ENCODE assay signal across 8 cellular contexts in the genomic region with DNA sequence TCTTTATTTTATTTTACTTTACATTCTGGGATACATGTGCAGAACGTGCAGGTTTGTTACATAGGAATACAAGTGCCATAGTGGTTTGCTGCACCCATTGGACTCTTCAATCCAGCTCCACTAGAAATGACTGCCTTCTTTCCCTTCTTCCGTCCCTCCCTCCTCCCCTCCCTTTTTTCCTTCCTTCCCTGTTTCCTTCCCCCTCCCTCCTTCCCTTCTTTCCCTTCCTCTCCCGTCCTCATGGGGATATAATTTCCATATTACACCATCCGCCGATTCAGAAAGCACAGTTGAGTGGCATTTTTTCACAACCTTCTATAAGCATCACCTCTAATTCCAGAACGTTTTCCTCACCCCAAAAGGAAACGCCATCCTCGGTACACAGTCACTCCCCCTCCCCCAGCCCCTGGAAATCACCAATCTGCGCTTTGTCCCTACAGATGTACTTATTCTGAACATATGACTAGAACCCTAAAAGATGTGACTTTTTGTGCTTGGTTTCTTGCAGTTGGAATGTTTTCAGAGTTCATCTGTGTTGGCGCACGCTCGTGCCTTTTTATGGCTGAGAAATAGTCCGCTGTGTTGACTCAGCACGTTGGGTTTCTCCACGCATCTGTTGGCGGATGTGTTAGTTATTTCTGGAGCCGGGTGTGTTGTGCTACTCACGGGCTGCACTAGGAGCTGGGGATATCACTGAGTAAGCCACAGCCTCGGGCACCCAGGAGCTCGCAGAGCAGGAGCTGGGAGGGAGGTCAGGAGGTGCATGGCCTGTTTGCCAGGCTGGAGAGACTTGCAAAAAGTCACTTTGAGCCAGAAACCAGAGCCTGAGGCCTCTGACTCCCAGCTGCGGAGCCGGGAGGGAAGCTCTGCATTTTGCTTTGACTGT.
DNase-seq lines count a peak whose midpoint lies in the region; ATAC-seq, FAIRE-seq and TF ChIP-seq lines count a peak whose summit lies in the region.

No MANE protein-coding gene starts in this region.

- H3K4me1 Mint-ChIP-seq in activated CD4-positive, alpha-beta T cell treated with anti-CD3 and anti-CD28 coated beads, Interleukin-2, amount 10 ng/mL, durations not matched to agents 24 days and 14 days, result peaks cover 58% of the 10 kb centered on the region
- H3K4me1 Mint-ChIP-seq in activated naive CD4-positive, alpha-beta T cell treated with anti-CD3 and anti-CD28 coated beads, Interleukin-2, amount 10 ng/mL, durations not matched to agents 7 days and 5 days, result peaks cover 74% of the 10 kb centered on the region
- peaks cover 53% of the 10 kb centered on the region for H3K4me1 Mint-ChIP-seq in glutamatergic neuron (ENCODE audit: low read depth, unreplicated experiment)

- ATAC-seq in psoas muscle, result peak; percentile 89 to 93 (median 90)
- no peak for ATAC-seq in HG03521 (IDR thresholded peaks at IDR 0.05; ENCODE audit: unreplicated experiment)

- H3K27ac Mint-ChIP-seq in activated CD4-positive, alpha-beta T cell treated with anti-CD3 and anti-CD28 coated beads, Interleukin-2, amount 10 ng/mL, durations not matched to agents 24 days and 14 days, result peak overlapping the region; percentile 45
- H3K27ac Mint-ChIP-seq in activated naive CD4-positive, alpha-beta T cell treated with anti-CD3 and anti-CD28 coated beads, Interleukin-2, amount 10 ng/mL, durations not matched to agents 7 days and 5 days, result peak overlapping the region; percentile 77
- peak overlapping the region; percentile 89 for H3K27ac Mint-ChIP-seq in glutamatergic neuron (ENCODE audit: unreplicated experiment)

- no peak for FAIRE-seq in D721Med (lab: Jason Lieb, UNC)

- WGBS in psoas muscle, 3 donors, result 16 to 24% (median 21%) methylated on average over 22 of the region's 22 CpGs

- no peak for DNase-seq in activated CD4-positive, alpha-beta T cell treated with anti-CD3 and anti-CD28 coated beads, Interleukin-2, amount 10 ng/mL, durations not matched to agents 24 days and 14 days
- no peak for DNase-seq in activated CD4-positive, alpha-beta T cell treated with anti-CD3 and anti-CD28 coated beads, Interleukin-2, amount 50 U/mL, for 4 hours
- DNase-seq in activated naive CD4-positive, alpha-beta T cell treated with anti-CD3 and anti-CD28 coated beads, Interleukin-2, amount 10 ng/mL, durations not matched to agents 7 days and 5 days, result no peak
- DNase-seq in glutamatergic neuron (peak; percentile 33), psoas muscle (peak; percentile 73 to 85), D721Med (ENCODE audit: insufficient read length, low spot score) (no peak), HAP-1 (ENCODE audit: low spot score in 2 of 2) (no peak)

- in situ Hi-C loops in HAP-1 (cut with MboI; ENCODE audit: low sequenced_read_pairs), result no loop called here

- H3K36me3 ChIP-seq in psoas muscle (ENCODE audit: insufficient read depth in 1 of 2, low read depth in 1 of 2) (peaks cover 0 to 4% of the 10 kb centered on the region in 2 donors), HAP-1 (replicated peaks) (peaks cover 2% of the 10 kb centered on the region)

- TF ChIP-seq CTCF in glutamatergic neuron (IDR thresholded peaks at IDR 0.05; ENCODE audit: partially characterized antibody, unreplicated experiment) (no peak), psoas muscle (IDR thresholded peaks at IDR 0.05) (no peak), D721Med (IDR thresholded peaks at IDR 0.05; ENCODE audit: insufficient read depth, missing control alignments) (no peak)

- H3K9me3 Mint-ChIP-seq in activated CD4-positive, alpha-beta T cell treated with anti-CD3 and anti-CD28 coated beads, Interleukin-2, amount 10 ng/mL, durations not matched to agents 24 days and 14 days, result no peaks in the 10 kb centered on the region
- H3K9me3 Mint-ChIP-seq in activated naive CD4-positive, alpha-beta T cell treated with anti-CD3 and anti-CD28 coated beads, Interleukin-2, amount 10 ng/mL, durations not matched to agents 7 days and 5 days, result no peaks in the 10 kb centered on the region
- H3K9me3 Mint-ChIP-seq in glutamatergic neuron (ENCODE audit: unreplicated experiment), result peaks cover 22% of the 10 kb centered on the region

- H3K27me3 Mint-ChIP-seq in activated CD4-positive, alpha-beta T cell treated with anti-CD3 and anti-CD28 coated beads, Interleukin-2, amount 10 ng/mL, durations not matched to agents 24 days and 14 days, result no peaks in the 10 kb centered on the region
- no peaks in the 10 kb centered on the region for H3K27me3 Mint-ChIP-seq in activated naive CD4-positive, alpha-beta T cell treated with anti-CD3 and anti-CD28 coated beads, Interleukin-2, amount 10 ng/mL, durations not matched to agents 7 days and 5 days
- peaks cover 21% of the 10 kb centered on the region for H3K27me3 Mint-ChIP-seq in glutamatergic neuron (ENCODE audit: unreplicated experiment)

- H3K4me1 ChIP-seq in psoas muscle, result peaks cover 51% of the 10 kb centered on the region
- peaks cover 9% of the 10 kb centered on the region for H3K4me1 ChIP-seq in HAP-1

- no peak overlapping the region for H3K4me3 Mint-ChIP-seq in activated CD4-positive, alpha-beta T cell treated with anti-CD3 and anti-CD28 coated beads, Interleukin-2, amount 10 ng/mL, durations not matched to agents 24 days and 14 days
- no peak overlapping the region for H3K4me3 Mint-ChIP-seq in activated naive CD4-positive, alpha-beta T cell treated with anti-CD3 and anti-CD28 coated beads, Interleukin-2, amount 10 ng/mL, durations not matched to agents 7 days and 5 days
- H3K4me3 Mint-ChIP-seq in glutamatergic neuron (ENCODE audit: unreplicated experiment), result peak overlapping the region; percentile 58

- peak overlapping the region; percentile 75 for H3K27ac ChIP-seq in psoas muscle

- H3K27me3 ChIP-seq in psoas muscle (ENCODE audit: insufficient read depth in 3 of 3, low read length in 2 of 3), result no peaks in the 10 kb centered on the region
- H3K27me3 ChIP-seq in HAP-1 (ENCODE audit: low read depth), result no peaks in the 10 kb centered on the region

- H3K36me3 Mint-ChIP-seq in activated CD4-positive, alpha-beta T cell treated with anti-CD3 and anti-CD28 coated beads, Interleukin-2, amount 10 ng/mL, durations not matched to agents 24 days and 14 days (ENCODE audit: low read depth), result peaks cover 40% of the 10 kb centered on the region
- peaks cover 57% of the 10 kb centered on the region for H3K36me3 Mint-ChIP-seq in activated naive CD4-positive, alpha-beta T cell treated with anti-CD3 and anti-CD28 coated beads, Interleukin-2, amount 10 ng/mL, durations not matched to agents 7 days and 5 days
- H3K36me3 Mint-ChIP-seq in glutamatergic neuron (ENCODE audit: unreplicated experiment), result no peaks in the 10 kb centered on the region

- H3K4me3 ChIP-seq in psoas muscle (peak overlapping the region; percentile 8), HAP-1 (no peak overlapping the region)

- no peaks in the 10 kb centered on the region for H3K9me3 ChIP-seq in psoas muscle
- H3K9me3 ChIP-seq in HAP-1, result no peaks in the 10 kb centered on the region

- intact Hi-C loops in activated CD4-positive, alpha-beta T cell treated with anti-CD3 and anti-CD28 coated beads, Interleukin-2, amount 10 ng/mL, durations not matched to agents 24 days and 14 days (cut with micrococcal nuclease), result no loop called here
- intact Hi-C loops in psoas muscle (cut with DNase I), result no loop called here

- CTCF ChIA-PET in activated naive CD4-positive, alpha-beta T cell treated with anti-CD3 and anti-CD28 coated beads, Interleukin-2, amount 10 ng/mL, durations not matched to agents 7 days and 5 days (lab: Charles Lee), result interaction anchor here (0.8 to 3.1 kb wide), 4 partner anchors 19 to 48 kb away, joined by 3 to 16 read pairs (median 4); no protein-coding TSS in a partner anchor

Comparison
In these comparisons a context has a peak if more than half of its experiments do, and no peak if none do; other contexts are left out.
1. DNase-seq: peak in glutamatergic neuron (single experiment) and psoas muscle (2 of 2); none in activated CD4-positive, alpha-beta T cell treated with anti-CD3 and anti-CD28 coated beads, Interleukin-2, amount 10 ng/mL, durations not matched to agents 24 days and 14 days (single experiment), activated CD4-positive, alpha-beta T cell treated with anti-CD3 and anti-CD28 coated beads, Interleukin-2, amount 50 U/mL, for 4 hours (0 of 2), activated naive CD4-positive, alpha-beta T cell treated with anti-CD3 and anti-CD28 coated beads, Interleukin-2, amount 10 ng/mL, durations not matched to agents 7 days and 5 days (single experiment), D721Med (single experiment) and HAP-1 (0 of 2).
2. Peak in every context shown above with its lines, with median percentiles within 50 percentile points of each other: H3K27ac Mint-ChIP-seq.